16 cellular contexts compared by ENCODE assay signal in the genomic region with DNA sequence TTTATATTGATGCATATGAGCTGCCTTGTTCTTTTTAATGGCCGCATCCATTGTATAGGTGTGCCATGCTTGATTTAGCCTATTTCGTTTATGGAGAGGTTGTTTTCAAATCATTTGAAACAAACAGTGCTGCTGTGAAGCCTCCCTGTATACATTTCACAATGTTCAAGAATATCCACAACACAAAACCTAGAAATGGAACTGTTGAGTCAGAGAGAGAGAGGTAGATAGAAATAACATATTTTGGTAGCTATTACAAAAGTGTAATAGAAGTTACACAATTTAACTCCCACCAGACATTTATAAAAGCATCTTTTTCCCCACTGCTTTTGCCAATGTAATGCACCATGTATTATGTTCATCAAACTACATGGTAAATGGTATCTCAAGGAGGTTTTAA.
"Had no signal": no experiment of that assay in that cellular context is flagged by ENCODE, and none has a peak within 500 bp of the region (broad histone marks: within the 10 kb centered on the region; RNA-seq: fewer than 3 reads in every experiment).

No MANE protein-coding gene starts in this region.

- H3K4me1 ChIP-seq: lower lobe of right lung had no signal

- H3K4me2 ChIP-seq: hepatocyte, smooth muscle cell had no signal

- H3K79me2 ChIP-seq: hepatocyte had no signal

- H3K27ac ChIP-seq: dorsolateral prefrontal cortex, hepatocyte, left ventricle myocardium inferior, lower lobe of right lung had no signal

- H3K27me3 ChIP-seq: dorsolateral prefrontal cortex, hepatocyte had no signal

- DNase-seq: cortex of kidney; dorsolateral prefrontal cortex; effector CD8-positive, alpha-beta T cell; foreskin melanocyte; head of caudate nucleus; kidney; left cardiac atrium; left ventricle myocardium inferior; lower lobe of right lung; natural killer cell; posterior cingulate gyrus; right cardiac atrium; stimulated activated CD4-positive, alpha-beta T cell treated with anti-CD3 and anti-CD28 coated beads, Interleukin-2, amount 100 ng/mL, for 48 hours; stimulated activated naive CD4-positive, alpha-beta T cell treated with Interleukin-2 at 50 U/mL for 16 hours had no signal

- H3K4me3 ChIP-seq: dorsolateral prefrontal cortex, hepatocyte, left ventricle myocardium inferior, lower lobe of right lung, smooth muscle cell had no signal

- H3K9me3 ChIP-seq: lower lobe of right lung had no signal

- H3K36me3 ChIP-seq: lower lobe of right lung had no signal

- H2AFZ ChIP-seq: hepatocyte had no signal

- ATAC-seq: left cardiac atrium, lower lobe of right lung, natural killer cell, right cardiac atrium had no signal
